In the genomic region with DNA sequence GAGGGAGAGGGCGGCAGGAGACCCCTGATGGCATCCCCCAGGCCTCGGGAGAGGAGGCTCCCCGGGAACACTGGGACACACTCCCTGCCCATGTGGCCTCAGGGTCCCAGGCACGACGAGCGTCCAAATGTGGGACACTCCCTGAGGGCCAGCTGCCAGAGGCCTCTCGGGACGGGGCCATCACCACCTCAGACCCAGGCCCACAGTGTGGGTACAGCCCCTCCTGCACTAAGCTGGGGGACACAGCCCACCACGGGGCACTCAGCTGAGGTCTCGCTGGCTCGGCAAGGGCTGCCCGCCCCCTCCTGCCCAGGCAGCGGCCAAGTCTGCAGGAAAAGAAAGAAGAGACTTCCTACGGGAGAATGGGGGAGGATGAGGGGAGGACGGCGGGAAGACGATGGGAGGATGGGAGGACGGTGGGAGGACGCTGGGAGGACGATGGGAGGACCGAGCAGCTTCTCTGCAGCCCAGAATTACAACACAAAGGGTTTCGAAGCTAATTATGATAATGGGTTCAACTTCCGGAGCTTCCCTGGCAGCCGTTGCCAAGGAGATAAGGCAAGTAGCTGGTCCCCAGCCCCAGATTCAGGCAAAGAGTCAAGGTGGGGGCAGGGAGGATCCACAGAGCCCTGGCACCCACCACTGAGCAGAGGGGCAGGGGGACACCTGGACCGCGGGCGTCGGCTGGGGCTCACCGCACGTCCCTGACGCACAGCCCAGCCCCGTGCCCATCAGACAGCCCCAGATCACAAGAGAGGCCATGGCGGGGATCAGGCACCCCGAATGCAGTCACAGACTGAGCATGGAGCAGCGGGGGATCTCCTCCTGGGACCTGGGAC, we compare ENCODE assay signal across 19 cellular contexts. TPM values are rescaled to one million over a fixed set of nuclear protein-coding genes. Genes with fewer than 3 reads are reported as not detected.
DNase-seq lines count a peak whose midpoint lies in the region; ATAC-seq, FAIRE-seq and TF ChIP-seq lines count a peak whose summit lies in the region.
"Had no signal": no experiment of that assay in that cellular context is flagged by ENCODE, and none has a peak within 500 bp of the region (broad histone marks: within the 10 kb centered on the region; RNA-seq: fewer than 3 reads in every experiment).

No MANE protein-coding gene starts in this region.

- peaks cover 2% of the 10 kb centered on the region for H3K27me3 ChIP-seq in mammary epithelial cell (ENCODE audit: insufficient read depth, low read length)
- H3K27me3 ChIP-seq in H1 (replicated peaks in 1 of 4; ENCODE audit: control insufficient read depth in 3 of 4, extremely low read depth in 1 of 4, insufficient read depth in 3 of 4, low read length in 3 of 4): no peaks in the 10 kb centered on the region

- no peaks in the 10 kb centered on the region for H3K36me3 Mint-ChIP-seq in MCF 10A (ENCODE audit: insufficient read depth, unreplicated experiment)

- H2BK15ac ChIP-seq in H1 (ENCODE audit: low read length): 0 out of 2 replicates have a peak overlapping the region, but pooled peaks have one; percentile 8

- H3K4me1 Mint-ChIP-seq in MCF 10A (ENCODE audit: insufficient read depth, unreplicated experiment): peaks cover 9% of the 10 kb centered on the region

- no peak overlapping the region for H3K4me3 Mint-ChIP-seq in MCF 10A (ENCODE audit: unreplicated experiment)

- H2AFZ ChIP-seq in mammary epithelial cell (ENCODE audit: low read depth, low read length): no peak overlapping the region
- H2AFZ ChIP-seq in H1 (ENCODE audit: low read length): no peak overlapping the region

- H4K91ac ChIP-seq in H1 (replicated peaks; ENCODE audit: insufficient read length, low read length): peak overlapping the region; percentile 98

- no peaks in the 10 kb centered on the region for H3K23me2 ChIP-seq in H1 (ENCODE audit: low read depth, low read length)

- H3K27ac ChIP-seq in mammary epithelial cell (ENCODE audit: insufficient read depth, low read depth, low read length) (no peak overlapping the region), H1 (ENCODE audit: low read depth, low read length) (no peak overlapping the region)
- H3K27ac ChIP-seq: GM23248 had no signal

- no peak for DNase-seq in mammary epithelial cell
- DNase-seq in MCF 10A (ENCODE audit: unreplicated experiment): no peak
- DNase-seq in NCI-H526 (lab: John Stamatoyannopoulos, UW): peak; percentile 28 to 72
- no peak for DNase-seq in H1 (ENCODE audit: low read depth in 1 of 2, low spot score in 2 of 2)
- DNase-seq in iPS-NIHi7 (ENCODE audit: extremely low spot score): no peak
- DNase-seq in ecto neural progenitor cell (ENCODE audit: low spot score): no peak
- DNase-seq: ACHN; activated CD8-positive, alpha-beta memory T cell treated with anti-CD3 and anti-CD28 coated beads for 24 hours; activated naive CD4-positive, alpha-beta T cell treated with anti-CD3 and anti-CD28 coated beads, Interleukin-2, amount 50 U/mL, for 16 hours; DMS79 treated with DMSO at 0.1 percent for 48 hours; GM23248; NCI-H2029 treated with DMSO at 0.1 percent for 48 hours had no signal

- dilution Hi-C loops in mammary epithelial cell (cut with HindIII; ENCODE audit: low sequenced_read_pairs): loop anchor here (5.0 kb wide), 2 partner anchors 63 to 82 kb away; a partner anchor contains a TSS

- H4K5ac ChIP-seq in H1 (ENCODE audit: insufficient read length, low read depth, low read length): peak overlapping the region; percentile 18

- peak overlapping the region; percentile 45 for H4K8ac ChIP-seq in H1 (ENCODE audit: extremely low read depth, insufficient read depth, low read length)

- H3K9me3 Mint-ChIP-seq in MCF 10A (ENCODE audit: unreplicated experiment): no peaks in the 10 kb centered on the region

- ATAC-seq in GM19455 (IDR thresholded peaks at IDR 0.05; ENCODE audit: unreplicated experiment): no peak
- ATAC-seq in GM18873 (IDR thresholded peaks at IDR 0.05; ENCODE audit: low FRiP score, unreplicated experiment): no peak
- ATAC-seq: esophagus mucosa had no signal

- in situ Hi-C loops in mammary epithelial cell (cut with MboI; ENCODE audit: low sequenced_read_pairs in 2 of 2): no loop called here

- H3K36me3 ChIP-seq in mammary epithelial cell (ENCODE audit: insufficient read depth, low read length) (no peaks in the 10 kb centered on the region), H1 (ENCODE audit: control insufficient read depth in 2 of 4, insufficient read depth in 4 of 4, low read length in 3 of 4) (peaks cover 0 to 5% (median 0%) of the 10 kb centered on the region in 4 experiments; a peak in 1 of 8 replicates)

- peak overlapping the region; percentile 78 for H2BK120ac ChIP-seq in H1 (replicated peaks; ENCODE audit: low read depth, low read length)

- H3K23ac ChIP-seq in H1 (ENCODE audit: insufficient read length): no peak overlapping the region

- H2AK5ac ChIP-seq in H1 (ENCODE audit: low read depth, low read length): 0 out of 2 replicates have a peak overlapping the region, but pooled peaks have one; percentile 32

- H2BK12ac ChIP-seq in H1 (ENCODE audit: low read depth, low read length): peak overlapping the region; percentile 95; the same call in 1 of the 2 replicates

- peak overlapping the region; percentile 78 for H3K18ac ChIP-seq in H1 (ENCODE audit: extremely low read depth, low read length)

- no peak overlapping the region for H3K4me3 ChIP-seq in mammary epithelial cell (replicated peaks in 1 of 3; ENCODE audit: insufficient read depth in 1 of 3, low read depth in 2 of 3, low read length in 3 of 3)
- H3K4me3 ChIP-seq in H1 (ENCODE audit: extremely low read depth in 1 of 4, insufficient read depth in 2 of 4, low read depth in 3 of 4, low read length in 4 of 4): peak overlapping the region in 1 of 4 experiments; percentile 5; a peak in 1 of 8 replicates
- H3K4me3 ChIP-seq: lung had no signal

- TF ChIP-seq RAD21 in H1 (IDR thresholded peaks at IDR 0.05 in 1 of 2, conservative IDR thresholded peaks at IDR 0.05 in 1 of 2; ENCODE audit: low read depth in 2 of 2, low read length in 2 of 2): no peak

- H3K14ac ChIP-seq in H1 (ENCODE audit: insufficient read length): no peak overlapping the region

- TF ChIP-seq POLR2A in H1 (IDR thresholded peaks at IDR 0.05; ENCODE audit: control extremely low read depth in 1 of 2, low read depth in 2 of 2, low read length in 2 of 2): no peak

- H3K79me2 ChIP-seq in mammary epithelial cell (ENCODE audit: insufficient read depth, low read length) (no peaks in the 10 kb centered on the region), H1 (ENCODE audit: control insufficient read depth in 1 of 2, insufficient read depth in 2 of 2, low read length in 2 of 2) (peaks cover 0 to 45% of the 10 kb centered on the region in 2 experiments; a peak in 2 of 4 replicates)

- H3K27ac Mint-ChIP-seq in MCF 10A (ENCODE audit: low read depth, unreplicated experiment): no peak overlapping the region

- no peak overlapping the region for H2BK20ac ChIP-seq in H1 (ENCODE audit: low read length)

- no peak overlapping the region for H3K9ac ChIP-seq in mammary epithelial cell (ENCODE audit: insufficient read depth, low read length)
- H3K9ac ChIP-seq in H1 (replicated peaks in 1 of 4; ENCODE audit: extremely low read depth in 1 of 4, low read depth in 3 of 4, low read length in 3 of 4): no peak overlapping the region

- H3K56ac ChIP-seq in H1 (replicated peaks; ENCODE audit: insufficient read length, low read depth, low read length): no peak overlapping the region

- H4K20me1 ChIP-seq in mammary epithelial cell (ENCODE audit: insufficient read depth, low read length) (no peaks in the 10 kb centered on the region), H1 (replicated peaks in 1 of 2; ENCODE audit: control insufficient read depth in 1 of 2, insufficient read depth in 2 of 2, low read length in 2 of 2) (peaks cover 12 to 27% of the 10 kb centered on the region in 2 experiments)

- whole genome bisulfite sequencing in mammary epithelial cell (ENCODE audit: low coverage, missing lambda C conversion rate): 59% methylated on average over 12 of the region's 35 CpGs
- WGBS in H1 (ENCODE audit: extremely low coverage in 1 of 2, insufficient coverage in 1 of 2, insufficient read length in 1 of 2, insufficient replicate concordance in 2 of 2, low coverage in 1 of 2, low lambda C conversion rate in 2 of 2, missing lambda C conversion rate in 1 of 2), 2 experiments: 70% methylated on average over 34 of the region's 35 CpGs; no CpG with 5 or more reads in 1 of the 2 experiments

- POLR2A ChIA-PET in MCF 10A (lab: Yijun Ruan, JAX): no interaction called here
- POLR2A ChIA-PET in H1 (lab: Charles Lee; ENCODE audit: partially characterized antibody): interaction anchor here (0.9 kb wide), 1 partner anchor 42 kb away, joined by 4 read pairs; no protein-coding TSS in a partner anchor

- H3K4me1 ChIP-seq in mammary epithelial cell (ENCODE audit: insufficient read depth, low read length) (peaks cover 31% of the 10 kb centered on the region), H1 (replicated peaks in 1 of 4; ENCODE audit: control insufficient read depth in 3 of 4, insufficient read depth in 4 of 4, low read length in 3 of 4) (peaks cover 0 to 25% (median 20%) of the 10 kb centered on the region in 4 experiments; a peak in 5 of 7 replicates)

- no peaks in the 10 kb centered on the region for H3K9me3 ChIP-seq in mammary epithelial cell (replicated peaks; ENCODE audit: insufficient read depth, low read length)
- no peaks in the 10 kb centered on the region for H3K9me3 ChIP-seq in H1 (ENCODE audit: insufficient read depth in 2 of 2, low read depth in 1 of 2, low read length in 1 of 2)

- peaks cover 22% of the 10 kb centered on the region for H3K79me1 ChIP-seq in H1 (ENCODE audit: low read depth, low read length)

- CTCF ChIA-PET in mammary epithelial cell (lab: Charles Lee; ENCODE audit: low non-redundant PET): no interaction called here
- CTCF ChIA-PET in MCF 10A (lab: Yijun Ruan, JAX): interaction anchor here (0.6 kb wide), 1 partner anchor 123 kb away, joined by 3 read pairs; no protein-coding TSS in a partner anchor
- CTCF ChIA-PET in H1 (lab: Charles Lee; ENCODE audit: partially characterized antibody): interaction anchor here (0.8 to 0.9 kb wide), 2 partner anchors 9 to 146 kb away, joined by 3 to 4 read pairs; no protein-coding TSS in a partner anchor

- H2BK5ac ChIP-seq in H1 (ENCODE audit: low read depth, low read length): peak overlapping the region; percentile 94

- no peak for TF ChIP-seq CTCF in mammary epithelial cell (conservative IDR thresholded peaks at IDR 0.05 in 1 of 2, IDR thresholded peaks at IDR 0.05 in 1 of 2; ENCODE audit: extremely low read depth in 1 of 2, insufficient read depth in 1 of 2, low read depth in 1 of 2, low read length in 2 of 2)
- TF ChIP-seq CTCF in MCF 10A (IDR thresholded peaks at IDR 0.05; ENCODE audit: unreplicated experiment): no peak
- TF ChIP-seq CTCF in H1 (IDR thresholded peaks at IDR 0.05; ENCODE audit: control extremely low read depth in 1 of 3, insufficient read depth in 1 of 3, low read depth in 1 of 3, low read length in 3 of 3): no peak

- peak overlapping the region; percentile 66 for H3K4me2 ChIP-seq in mammary epithelial cell (ENCODE audit: insufficient read depth, low read depth, low read length)
- peak overlapping the region in 1 of 2 experiments; percentile 33; a peak in 2 of 4 replicates for H3K4me2 ChIP-seq in H1 (ENCODE audit: insufficient read depth in 1 of 2, low read depth in 2 of 2, low read length in 2 of 2)

- FAIRE-seq in H1 (lab: Jason Lieb, UNC): no peak

- intact Hi-C loops in mammary epithelial cell (cut with micrococcal nuclease): no loop called here
- intact Hi-C loops in MCF 10A (cut with micrococcal nuclease): no loop called here

- H3K27me3 Mint-ChIP-seq in MCF 10A (ENCODE audit: insufficient read depth, unreplicated experiment): no peaks in the 10 kb centered on the region

- BruUV-seq in mammary epithelial cell (replicated peaks; lab: Mats Ljungman, UMichigan) (no TSS peak), MCF 10A (replicated peaks; lab: Mats Ljungman, UMichigan) (no TSS peak)

- TF ChIP-seq EP300 in H1 (IDR thresholded peaks at IDR 0.05; ENCODE audit: borderline replicate concordance in 1 of 2, low read depth in 2 of 2, low read length in 2 of 2): no peak

- H3K4ac ChIP-seq in H1 (replicated peaks; ENCODE audit: insufficient read length, low read depth, low read length): peak overlapping the region; percentile 81

RNA-seq across cellular contexts. Expression of a gene that starts 17.5 kb away (rescaled TPM):
- total RNA-seq in mammary epithelial cell (not detected), MCF 10A (2022) (not detected in 2 replicates)
- polyA plus RNA-seq in mammary epithelial cell (not detected), H1 (2011; rRNA removed) (243 and 277 TPM in 2 replicates)
- not detected for polyA minus RNA-seq in mammary epithelial cell
- 82.6 and 88.6 TPM in 2 replicates for total RNA-seq in H1 (2021; fragmentation: NEBNext Ultra II Directional; extraction: Animal tissue kit (Norgen Biotek cat#: 25700))
- polyA plus RNA-seq in H1 (2011; cell fraction: cytosol; rRNA removed): 174 TPM
- polyA plus RNA-seq in H1 (2011; cell fraction: nucleus; rRNA removed): 206 TPM
- polyA plus RNA-seq in H1 (2012, experiment 1 of 2): 41.9 to 107 TPM (median 94.0 TPM) in 4 replicates
- 88.7 TPM for polyA plus RNA-seq in H1 (2012, experiment 2 of 2)
- 72.4 TPM for polyA plus RNA-seq in H1 (2013, experiment 1 of 2)
- 73.2 TPM for polyA plus RNA-seq in H1 (2013, experiment 2 of 2)
- polyA minus RNA-seq in H1 (2011; rRNA and poly(A)+ RNA removed): 40.5 and 42.0 TPM in 2 replicates
- 39.6 TPM for polyA minus RNA-seq in H1 (2011; cell fraction: cytosol; rRNA and poly(A)+ RNA removed)
- polyA minus RNA-seq in H1 (2011; cell fraction: nucleus; rRNA and poly(A)+ RNA removed): 33.1 TPM
- total RNA-seq: chondrocyte, esophagus mucosa, GM23248, osteocyte, ureter had no signal

RNA-seq across cellular contexts. Expression of a gene that starts 43.9 kb away (rescaled TPM):
- 1 to 10 TPM in 1 of 2 donors, under 1 TPM in 1; 0.33 to 1.4 TPM for total RNA-seq in mammary epithelial cell
- polyA plus RNA-seq in mammary epithelial cell: 0.58 TPM
- polyA minus RNA-seq in mammary epithelial cell: not detected
- total RNA-seq in MCF 10A (2022): 3.3 and 9.9 TPM in 2 replicates
- 25.8 and 27.9 TPM in 2 replicates for total RNA-seq in H1 (2021; fragmentation: NEBNext Ultra II Directional; extraction: Animal tissue kit (Norgen Biotek cat#: 25700))
- polyA plus RNA-seq in H1 (2011; rRNA removed): 7.4 and 17.5 TPM in 2 replicates
- polyA plus RNA-seq in H1 (2011; cell fraction: cytosol; rRNA removed): 15.5 TPM
- 33.5 TPM for polyA plus RNA-seq in H1 (2011; cell fraction: nucleus; rRNA removed)
- 25.2 to 45.3 TPM (median 39.3 TPM) in 4 replicates for polyA plus RNA-seq in H1 (2012, experiment 1 of 2)
- polyA plus RNA-seq in H1 (2012, experiment 2 of 2): 22.6 TPM
- polyA plus RNA-seq in H1 (2013, experiment 1 of 2): 26.8 TPM
- polyA plus RNA-seq in H1 (2013, experiment 2 of 2): 25.5 TPM
- polyA minus RNA-seq in H1 (2011; rRNA and poly(A)+ RNA removed): 6.0 and 11.9 TPM in 2 replicates
- 20.6 TPM for polyA minus RNA-seq in H1 (2011; cell fraction: cytosol; rRNA and poly(A)+ RNA removed)
- 13.6 TPM for polyA minus RNA-seq in H1 (2011; cell fraction: nucleus; rRNA and poly(A)+ RNA removed)
- polyA plus RNA-seq: GM23248 had no signal

Comparison
In these comparisons a context has a peak if more than half of its experiments do, and no peak if none do; other contexts are left out.
1. DNase-seq: peak in NCI-H526 (2 of 2); none in mammary epithelial cell (single experiment), MCF 10A (single experiment), H1 (0 of 2), iPS-NIHi7 (single experiment) and ecto neural progenitor cell (single experiment).
2. RNA of a gene that starts 17.5 kb away (total RNA-seq): 82.6 to 88.6 TPM in H1; not detected in MCF 10A and not detected in mammary epithelial cell; every median in the first group is over 10 times any median in the second.